In genomic region chr6:14642106-14642505, GRCh38 we compare ENCODE assay signal across 20 cellular contexts.
DNase-seq lines count a peak whose midpoint lies in the region; ATAC-seq lines count a peak whose summit lies in the region.
"Had no signal": no experiment of that assay in that cellular context is flagged by ENCODE, and none has a peak within 500 bp of the region (broad histone marks: within the 10 kb centered on the region; RNA-seq: fewer than 3 reads in every experiment).

No MANE protein-coding gene starts in this region.

- peak overlapping the region; percentile 4 for H3K4me3 Mint-ChIP-seq in activated T-helper 17 cell treated with anti-CD3 and anti-CD28 coated beads, Interleukin-2, amount 50 U/mL, for 72 hours
- H3K4me3 Mint-ChIP-seq in stimulated activated memory B cell treated with anti-CD40 and anti-IgM and Interleukin-4, amounts not matched to agents 10 μg/mL and 1 μg/mL and 100 μg/mL, for 72 hours: no peak overlapping the region
- H3K4me3 Mint-ChIP-seq: CD8-positive, alpha-beta memory T cell had no signal

- no peak overlapping the region for H3K27ac Mint-ChIP-seq in activated T-helper 17 cell treated with anti-CD3 and anti-CD28 coated beads, Interleukin-2, amount 50 U/mL, for 72 hours
- H3K27ac Mint-ChIP-seq in stimulated activated memory B cell treated with anti-CD40 and anti-IgM and Interleukin-4, amounts not matched to agents 10 μg/mL and 1 μg/mL and 100 μg/mL, for 72 hours: peak overlapping the region; percentile 35
- H3K27ac Mint-ChIP-seq: CD8-positive, alpha-beta memory T cell had no signal

- H3K4me1 Mint-ChIP-seq in activated T-helper 17 cell treated with anti-CD3 and anti-CD28 coated beads, Interleukin-2, amount 50 U/mL, for 72 hours: peaks cover 23% of the 10 kb centered on the region
- H3K4me1 Mint-ChIP-seq in stimulated activated memory B cell treated with anti-CD40 and anti-IgM and Interleukin-4, amounts not matched to agents 10 μg/mL and 1 μg/mL and 100 μg/mL, for 72 hours: peaks cover 55% of the 10 kb centered on the region

- ATAC-seq in activated T-helper 17 cell treated with anti-CD3 and anti-CD28 coated beads, Interleukin-2, amount 50 U/mL, for 72 hours (replicated peaks): peak; percentile 45
- no peak for ATAC-seq in stimulated activated memory B cell treated with anti-CD40 and anti-IgM and Interleukin-4, amounts not matched to agents 10 μg/mL and 1 μg/mL and 100 μg/mL, for 72 hours
- ATAC-seq in HG03565 (IDR thresholded peaks at IDR 0.05; ENCODE audit: unreplicated experiment): no peak
- ATAC-seq: A549, HepG2 had no signal

- no peaks in the 10 kb centered on the region for H3K27me3 Mint-ChIP-seq in activated T-helper 17 cell treated with anti-CD3 and anti-CD28 coated beads, Interleukin-2, amount 50 U/mL, for 72 hours
- H3K27me3 Mint-ChIP-seq in stimulated activated memory B cell treated with anti-CD40 and anti-IgM and Interleukin-4, amounts not matched to agents 10 μg/mL and 1 μg/mL and 100 μg/mL, for 72 hours: no peaks in the 10 kb centered on the region

- no peaks in the 10 kb centered on the region for H3K36me3 Mint-ChIP-seq in activated T-helper 17 cell treated with anti-CD3 and anti-CD28 coated beads, Interleukin-2, amount 50 U/mL, for 72 hours (ENCODE audit: low read depth)
- no peaks in the 10 kb centered on the region for H3K36me3 Mint-ChIP-seq in stimulated activated memory B cell treated with anti-CD40 and anti-IgM and Interleukin-4, amounts not matched to agents 10 μg/mL and 1 μg/mL and 100 μg/mL, for 72 hours
- H3K36me3 Mint-ChIP-seq: CD8-positive, alpha-beta memory T cell; IgD-negative memory B cell had no signal

- no peaks in the 10 kb centered on the region for H3K9me3 Mint-ChIP-seq in activated T-helper 17 cell treated with anti-CD3 and anti-CD28 coated beads, Interleukin-2, amount 50 U/mL, for 72 hours
- no peaks in the 10 kb centered on the region for H3K9me3 Mint-ChIP-seq in stimulated activated memory B cell treated with anti-CD40 and anti-IgM and Interleukin-4, amounts not matched to agents 10 μg/mL and 1 μg/mL and 100 μg/mL, for 72 hours
- H3K9me3 Mint-ChIP-seq: CD8-positive, alpha-beta memory T cell; IgD-negative memory B cell had no signal

- DNase-seq in activated CD8-positive, alpha-beta memory T cell treated with anti-CD3 and anti-CD28 coated beads for 24 hours: peak; percentile 30
- DNase-seq in activated CD8-positive, alpha-beta memory T cell treated with anti-CD3 and anti-CD28 coated beads, Interleukin-2, amount 50 U/mL, for 48 hours: no peak
- peak; percentile 50 for DNase-seq in islet precursor cell
- no peak for DNase-seq in SKM-1 (lab: John Stamatoyannopoulos, UW; ENCODE audit: unreplicated experiment)
- DNase-seq in midbrain (lab: John Stamatoyannopoulos, UW): no peak
- DNase-seq: AML-193; CD8-positive, alpha-beta memory T cell; COR-L47; DMS 273 treated with DMSO at 0.1 percent for 48 hours; DMS53; DND-41; EL; GM23248; H7 had no signal

Comparison
In these comparisons a context has a peak if more than half of its experiments do, and no peak if none do; other contexts are left out.
1. DNase-seq: peak in activated CD8-positive, alpha-beta memory T cell treated with anti-CD3 and anti-CD28 coated beads for 24 hours (single experiment) and islet precursor cell (single experiment); none in activated CD8-positive, alpha-beta memory T cell treated with anti-CD3 and anti-CD28 coated beads, Interleukin-2, amount 50 U/mL, for 48 hours (single experiment), SKM-1 (single experiment) and midbrain (single experiment).